In genomic region chr12:68794653-68795253, GRCh38 we compare ENCODE assay signal across 2 cellular contexts.
TF ChIP-seq lines count a peak whose summit lies in the region.

No MANE protein-coding gene starts in this region.

TF ChIP-seq in HepG2, 621 proteins besides CTCF, POLR2A, EP300 and RAD21:
- TF ChIP-seq MTA3 (CRISPR knock-in tag; IDR thresholded peaks at IDR 0.05) (no peak), FOSL2 (CRISPR knock-in tag; IDR thresholded peaks at IDR 0.05) (0 out of 2 replicates have a peak, but pooled peaks have one; percentile 10), ZNF280D (CRISPR knock-in tag; IDR thresholded peaks at IDR 0.05) (no peak)
TF ChIP-seq in HepG2: peak in this region for 1.

TF ChIP-seq in SK-N-SH treated with all-trans-retinoic acid at 6 μM for 48 hours, 23 proteins besides CTCF, POLR2A, EP300 and RAD21:
- TF ChIP-seq ZNF70 (CRISPR knock-in tag; IDR thresholded peaks at IDR 0.05) = no peak
- TF ChIP-seq ESRRG (CRISPR knock-in tag; IDR thresholded peaks at IDR 0.05) = no peak
- TF ChIP-seq ARNTL (CRISPR knock-in tag; IDR thresholded peaks at IDR 0.05; ENCODE audit: borderline replicate concordance, low read depth) = no peak
- no peak for TF ChIP-seq CREB5 (CRISPR knock-in tag; IDR thresholded peaks at IDR 0.05; ENCODE audit: low read depth)
- no peak for TF ChIP-seq RARB (CRISPR knock-in tag; IDR thresholded peaks at IDR 0.05)
- TF ChIP-seq TCF4 (CRISPR knock-in tag; IDR thresholded peaks at IDR 0.05; ENCODE audit: borderline replicate concordance) = no peak
- no peak for TF ChIP-seq OSR1 (CRISPR knock-in tag; IDR thresholded peaks at IDR 0.05)
- TF ChIP-seq BACH2 (CRISPR knock-in tag; IDR thresholded peaks at IDR 0.05; ENCODE audit: borderline replicate concordance) = no peak
- TF ChIP-seq TSHZ2 (CRISPR knock-in tag; IDR thresholded peaks at IDR 0.05) = no peak
- no peak for TF ChIP-seq POU6F1 (CRISPR knock-in tag; IDR thresholded peaks at IDR 0.05; ENCODE audit: borderline replicate concordance, low read depth)
- TF ChIP-seq GLIS3 (CRISPR knock-in tag; IDR thresholded peaks at IDR 0.05) = no peak
- TF ChIP-seq ZNF8 (CRISPR knock-in tag; IDR thresholded peaks at IDR 0.05) = no peak
- TF ChIP-seq ZNF565 (CRISPR knock-in tag; conservative IDR thresholded peaks at IDR 0.05; ENCODE audit: low read depth) = no peak
- TF ChIP-seq SNAI2 (CRISPR knock-in tag; IDR thresholded peaks at IDR 0.05) = no peak
- no peak for TF ChIP-seq ISL1 (CRISPR knock-in tag; IDR thresholded peaks at IDR 0.05)
- TF ChIP-seq ZC3H10 (CRISPR knock-in tag; IDR thresholded peaks at IDR 0.05) = no peak
